In the genomic region with DNA sequence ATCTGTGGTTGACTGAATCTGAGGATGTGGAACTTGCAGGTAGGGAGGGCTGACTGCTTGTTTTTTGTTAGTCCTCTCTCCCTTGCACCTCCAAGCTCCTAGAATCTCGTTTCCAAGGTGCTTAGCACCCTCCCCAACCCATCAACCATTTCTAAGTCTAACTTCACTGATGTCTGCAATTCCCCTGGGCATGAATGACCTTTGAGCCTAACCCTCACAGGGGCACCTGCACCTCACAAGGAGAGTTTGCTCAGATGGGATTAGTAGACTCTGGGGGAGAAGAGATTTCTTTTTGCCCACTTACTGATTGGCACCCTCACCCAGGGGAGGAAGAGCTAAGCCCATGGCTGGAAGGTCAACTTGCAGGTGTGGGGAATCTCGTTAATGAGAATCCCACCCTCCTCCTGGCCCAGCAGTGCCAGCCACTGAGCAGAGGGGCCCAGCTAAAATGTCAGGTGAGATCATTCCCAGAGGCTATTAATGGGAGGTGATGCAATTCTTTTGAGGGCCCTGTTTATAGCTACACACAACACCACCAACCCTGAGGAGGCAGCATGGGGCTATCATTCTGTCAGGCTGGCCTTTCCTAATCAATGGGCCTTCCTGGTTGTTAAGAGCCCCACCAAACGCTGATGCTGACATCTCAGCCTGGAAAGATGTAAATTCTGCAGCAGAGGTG, we compare ENCODE assay signal across 16 cellular contexts.
DNase-seq lines count a peak whose midpoint lies in the region; ATAC-seq and TF ChIP-seq lines count a peak whose summit lies in the region.
"Had no signal": no experiment of that assay in that cellular context is flagged by ENCODE, and none has a peak within 500 bp of the region (broad histone marks: within the 10 kb centered on the region; RNA-seq: fewer than 3 reads in every experiment).

No MANE protein-coding gene starts in this region.

- DNase-seq in NCI-H1417 (lab: John Stamatoyannopoulos, UW) (peak in 2 of 3 experiments; percentile 42 to 57), NCI-H1417 treated with DMSO at 0.1 percent for 48 hours (lab: John Stamatoyannopoulos, UW) (no peak), NCI-H226 (peak; percentile 54), heart right ventricle (peak in 1 of 2 donors; percentile 51), gastrocnemius medialis (no peak), H7 (no peak)
- no peak for DNase-seq in activated naive CD4-positive, alpha-beta T cell treated with anti-CD3 and anti-CD28 coated beads for 36 hours
- DNase-seq: activated B cell treated with CpG ODN at 0.5 μM for 24 hours; activated CD8-positive, alpha-beta memory T cell treated with anti-CD3 and anti-CD28 coated beads, Interleukin-2, amount 50 U/mL, for 4 hours; activated naive CD8-positive, alpha-beta T cell treated with anti-CD3 and anti-CD28 coated beads for 36 hours; colonic mucosa; esophagus squamous epithelium; occipital lobe had no signal

- ATAC-seq in heart right ventricle = peak; percentile 54 to 93 (median 88)
- peak; percentile 77 to 78 for ATAC-seq in gastrocnemius medialis
- ATAC-seq in GM18519 (IDR thresholded peaks at IDR 0.05; ENCODE audit: low FRiP score, unreplicated experiment) = no peak

- H3K4me1 Mint-ChIP-seq in activated naive CD4-positive, alpha-beta T cell treated with anti-CD3 and anti-CD28 coated beads for 36 hours (ENCODE audit: low read depth) = peaks cover 7% of the 10 kb centered on the region

- H3K27me3 ChIP-seq in heart right ventricle (no peaks in the 10 kb centered on the region), gastrocnemius medialis (no peaks in the 10 kb centered on the region), H7 (ENCODE audit: control insufficient read depth, insufficient read depth, low read length) (no peaks in the 10 kb centered on the region)
- H3K27me3 ChIP-seq: colonic mucosa had no signal

- no peaks in the 10 kb centered on the region for H3K27me3 Mint-ChIP-seq in activated naive CD4-positive, alpha-beta T cell treated with anti-CD3 and anti-CD28 coated beads for 36 hours (ENCODE audit: low read depth)
- H3K27me3 Mint-ChIP-seq: activated B cell treated with CpG ODN at 0.5 μM for 24 hours; activated naive CD8-positive, alpha-beta T cell treated with anti-CD3 and anti-CD28 coated beads for 36 hours; type B pancreatic cell had no signal

- H3K27ac Mint-ChIP-seq in activated naive CD4-positive, alpha-beta T cell treated with anti-CD3 and anti-CD28 coated beads for 36 hours = no peak overlapping the region
- H3K27ac Mint-ChIP-seq: activated B cell treated with CpG ODN at 0.5 μM for 24 hours; activated naive CD8-positive, alpha-beta T cell treated with anti-CD3 and anti-CD28 coated beads for 36 hours; type B pancreatic cell had no signal

- H3K4me3 Mint-ChIP-seq in activated naive CD4-positive, alpha-beta T cell treated with anti-CD3 and anti-CD28 coated beads for 36 hours = no peak overlapping the region
- H3K4me3 Mint-ChIP-seq: activated B cell treated with CpG ODN at 0.5 μM for 24 hours; activated naive CD8-positive, alpha-beta T cell treated with anti-CD3 and anti-CD28 coated beads for 36 hours; type B pancreatic cell had no signal

- H3K27ac ChIP-seq in heart right ventricle = peak overlapping the region in 7 of 10 donors; percentile 12 to 83 (median 76)
- peak overlapping the region; percentile 68 to 79 (median 73) for H3K27ac ChIP-seq in gastrocnemius medialis
- H3K27ac ChIP-seq: colonic mucosa, esophagus squamous epithelium had no signal

- intact Hi-C loops in heart right ventricle (cut with DNase I) (loop anchor here in 4 of 10 donors (5.0 to 10.0 kb wide), 2 partner anchors 129 to 132 kb away; a partner anchor contains a TSS), gastrocnemius medialis (cut with DNase I; ENCODE audit: low total_unique reads) (no loop called here)
- intact Hi-C loops in activated naive CD4-positive, alpha-beta T cell treated with anti-CD3 and anti-CD28 coated beads for 36 hours (cut with micrococcal nuclease) = no loop called here

- 64 to 69% methylated on average over 3 of the region's 3 CpGs for WGBS in heart right ventricle, 2 donors

- H3K4me3 ChIP-seq in heart right ventricle (no peak overlapping the region), gastrocnemius medialis (no peak overlapping the region), H7 (ENCODE audit: insufficient read depth, low read depth, low read length) (no peak overlapping the region)
- H3K4me3 ChIP-seq: colonic mucosa, esophagus squamous epithelium, lung had no signal

- CTCF ChIA-PET in activated naive CD4-positive, alpha-beta T cell treated with anti-CD3 and anti-CD28 coated beads for 36 hours (lab: Charles Lee) = no interaction called here

- H3K9me3 ChIP-seq in heart right ventricle (no peaks in the 10 kb centered on the region), gastrocnemius medialis (no peaks in the 10 kb centered on the region)
- H3K9me3 ChIP-seq: colonic mucosa, esophagus squamous epithelium had no signal

- no peaks in the 10 kb centered on the region for H3K36me3 Mint-ChIP-seq in activated naive CD4-positive, alpha-beta T cell treated with anti-CD3 and anti-CD28 coated beads for 36 hours (ENCODE audit: low read depth)
- H3K36me3 Mint-ChIP-seq: activated naive CD8-positive, alpha-beta T cell treated with anti-CD3 and anti-CD28 coated beads for 36 hours; type B pancreatic cell had no signal

- H3K4me1 ChIP-seq in heart right ventricle (peaks cover 8 to 52% (median 31%) of the 10 kb centered on the region in 9 donors), gastrocnemius medialis (peaks cover 36 to 41% of the 10 kb centered on the region in 2 donors)

- H3K36me3 ChIP-seq in heart right ventricle (peaks cover 0 to 13% (median 0%) of the 10 kb centered on the region in 9 donors), gastrocnemius medialis (no peaks in the 10 kb centered on the region), H7 (replicated peaks; ENCODE audit: control insufficient read depth, insufficient read depth, low read length) (no peaks in the 10 kb centered on the region)
- H3K36me3 ChIP-seq: colonic mucosa, esophagus squamous epithelium had no signal

- TF ChIP-seq POLR2A in gastrocnemius medialis (IDR thresholded peaks at IDR 0.05) = no peak

- H3K9me3 Mint-ChIP-seq in activated naive CD4-positive, alpha-beta T cell treated with anti-CD3 and anti-CD28 coated beads for 36 hours = no peaks in the 10 kb centered on the region
- H3K9me3 Mint-ChIP-seq: activated B cell treated with CpG ODN at 0.5 μM for 24 hours; activated naive CD8-positive, alpha-beta T cell treated with anti-CD3 and anti-CD28 coated beads for 36 hours; type B pancreatic cell had no signal

- TF ChIP-seq CTCF in heart right ventricle (IDR thresholded peaks at IDR 0.05) (no peak), gastrocnemius medialis (IDR thresholded peaks at IDR 0.05 in 4 of 5, conservative IDR thresholded peaks at IDR 0.05 in 1 of 5) (no peak)

- in situ Hi-C loops in gastrocnemius medialis (cut with MboI; ENCODE audit: low sequenced_read_pairs in 4 of 4) = no loop called here

Comparison
In these comparisons a context has a peak if more than half of its experiments do, and no peak if none do; other contexts are left out.
1. DNase-seq: peak in NCI-H1417 (2 of 3) and NCI-H226 (single experiment); none in NCI-H1417 treated with DMSO at 0.1 percent for 48 hours (single experiment), gastrocnemius medialis (0 of 2), activated naive CD4-positive, alpha-beta T cell treated with anti-CD3 and anti-CD28 coated beads for 36 hours (single experiment) and H7 (single experiment).